Comparison of ENCODE assay signal across 26 cellular contexts in genomic region chr1:14552246-14552970, GRCh38. TPM values are rescaled to one million over a fixed set of nuclear protein-coding genes. Genes with fewer than 3 reads are reported as not detected.
A peak's percentile ranks its signal among the peaks of the same experiment; 100 is the strongest.
DNase-seq lines count a peak whose midpoint lies in the region; ATAC-seq, FAIRE-seq and TF ChIP-seq lines count a peak whose summit lies in the region.
"Had no signal": no experiment of that assay in that cellular context is flagged by ENCODE, and none has a peak within 500 bp of the region (broad histone marks: within the 10 kb centered on the region; RNA-seq: fewer than 3 reads in every experiment).

No MANE protein-coding gene starts in this region.

- H3K23me2 ChIP-seq in H9 (ENCODE audit: insufficient read length, low read depth, low read length, poor library complexity, severe bottlenecking), result no peaks in the 10 kb centered on the region

- POLR2A ChIA-PET in CD4-positive, alpha-beta T cell (lab: Charles Lee), result no interaction called here

- no peaks in the 10 kb centered on the region for H3K79me2 ChIP-seq in H9 (ENCODE audit: insufficient read depth, low read length)

- peaks cover 18 to 32% of the 10 kb centered on the region in 2 experiments for H3K4me1 Mint-ChIP-seq in H9
- no peaks in the 10 kb centered on the region for H3K4me1 Mint-ChIP-seq in CD4-positive, alpha-beta T cell (ENCODE audit: low read depth)
- H3K4me1 Mint-ChIP-seq: activated naive CD8-positive, alpha-beta T cell treated with anti-CD3 and anti-CD28 coated beads, Interleukin-2, amount 50 U/mL, for 24 hours; naive B cell had no signal

- H4K91ac ChIP-seq in H9 (ENCODE audit: insufficient read length, low read depth, low read length), result no peak overlapping the region

- H2BK5ac ChIP-seq in H9 (ENCODE audit: insufficient read length, low read length), result no peak overlapping the region

- no peak overlapping the region for H4K5ac ChIP-seq in H9 (ENCODE audit: insufficient read length, low read depth, low read length)

- H3K9me3 ChIP-seq in H9 (ENCODE audit: control insufficient read depth, low read depth, low read length), result no peaks in the 10 kb centered on the region
- no peaks in the 10 kb centered on the region for H3K9me3 ChIP-seq in CD4-positive, alpha-beta T cell (ENCODE audit: control insufficient read depth, low read length)
- H3K9me3 ChIP-seq: BLaER1, body of pancreas, heart right ventricle had no signal

- peak overlapping the region; percentile 4 for H2BK120ac ChIP-seq in H9 (ENCODE audit: low read depth, low read length, poor library complexity, severe bottlenecking)

- no CpG with 5 or more reads among the region's 11 CpGs for WGBS in H9 (ENCODE audit: extremely low coverage, insufficient read length, low lambda C conversion rate)

- no peaks in the 10 kb centered on the region; the same call in 1 of the 2 replicates for H3K4me1 ChIP-seq in H9 (ENCODE audit: insufficient read depth, low read length)
- H3K4me1 ChIP-seq: heart right ventricle had no signal

- no peaks in the 10 kb centered on the region; the same call in 1 of the 2 replicates for H3K27me3 ChIP-seq in H9 (ENCODE audit: insufficient read depth, low read length)
- H3K27me3 ChIP-seq in CD4-positive, alpha-beta T cell (ENCODE audit: control insufficient read depth, insufficient read depth, low read length), result no peaks in the 10 kb centered on the region
- H3K27me3 ChIP-seq: BLaER1, body of pancreas had no signal

- H3K4me2 ChIP-seq in H9 (ENCODE audit: insufficient read depth, insufficient read length, low read length), result no peak overlapping the region
- H3K4me2 ChIP-seq: PC-9 had no signal

- no peak overlapping the region for H3T11ph ChIP-seq in H9 (ENCODE audit: low read length)

- no peak overlapping the region for H2BK12ac ChIP-seq in H9 (ENCODE audit: insufficient read length, low read depth, low read length)

- no peak overlapping the region for H2AK5ac ChIP-seq in H9 (ENCODE audit: insufficient read length, low read length)

- CTCF ChIA-PET in CD4-positive, alpha-beta T cell (lab: Charles Lee), result no interaction called here

- H3K18ac ChIP-seq in H9 (ENCODE audit: insufficient read length, low read depth, low read length), result no peak overlapping the region

- H3K27me3 Mint-ChIP-seq in H9 (ENCODE audit: low read depth), result peaks cover 24% of the 10 kb centered on the region
- peaks cover 6% of the 10 kb centered on the region for H3K27me3 Mint-ChIP-seq in CD4-positive, alpha-beta T cell

- H3K27ac Mint-ChIP-seq in H9, result no peak overlapping the region
- H3K27ac Mint-ChIP-seq in CD4-positive, alpha-beta T cell, result no peak overlapping the region
- H3K27ac Mint-ChIP-seq: activated naive CD8-positive, alpha-beta T cell treated with anti-CD3 and anti-CD28 coated beads, Interleukin-2, amount 50 U/mL, for 24 hours; activated T-cell treated with anti-CD3 and anti-CD28 coated beads, Interleukin-2, amount 50 U/mL, for 24 hours; naive B cell had no signal

- TF ChIP-seq CTCF in H9 (conservative IDR thresholded peaks at IDR 0.05), result no peak
- TF ChIP-seq CTCF in CD4-positive, alpha-beta T cell (IDR thresholded peaks at IDR 0.05), result no peak

- no peak overlapping the region for H3K9ac ChIP-seq in H9 (ENCODE audit: extremely low read depth, insufficient read length, low read length)
- H3K9ac ChIP-seq: BLaER1 had no signal

- H3K79me1 ChIP-seq in H9 (ENCODE audit: insufficient read depth, low read depth, low read length, poor library complexity, severe bottlenecking), result no peaks in the 10 kb centered on the region

- no peak overlapping the region for H2BK20ac ChIP-seq in H9 (ENCODE audit: low read depth, low read length, poor library complexity, severe bottlenecking)

- no peak for FAIRE-seq in RCC 7860 (lab: Jason Lieb, UNC)

- intact Hi-C loops in CD4-positive, alpha-beta T cell (cut with DNase I, micrococcal nuclease), result no loop called here

- no peak for DNase-seq in H9
- peak; percentile 16 for DNase-seq in RCC 7860 (ENCODE audit: low spot score)
- DNase-seq in hypothalamus (lab: John Stamatoyannopoulos, UW), result peak in 28 of 51 donors; percentile 2 to 58 (median 29)
- DNase-seq in retina, result peak; percentile 14
- no peak for DNase-seq in NAMALWA (ENCODE audit: low spot score)
- DNase-seq in CD4-positive, alpha-beta T cell, result no peak
- DNase-seq: activated CD4-positive, alpha-beta T cell treated with anti-CD3 and anti-CD28 coated beads for 4 hours; activated naive CD8-positive, alpha-beta T cell treated with anti-CD3 and anti-CD28 coated beads, Interleukin-2, amount 50 U/mL, for 24 hours; activated T-cell treated with anti-CD3 and anti-CD28 coated beads, Interleukin-2, amount 50 U/mL, for 24 hours; body of pancreas; COR-L47; DMS79 treated with DMSO at 0.1 percent for 48 hours; effector CD4-positive, alpha-beta T cell; heart right ventricle; naive B cell; NCI-H1436 treated with DMSO at 0.1 percent for 48 hours; NCI-H526 treated with DMSO at 0.1 percent for 48 hours; PC-9; SHP77 treated with DMSO at 0.1 percent for 48 hours; stimulated activated CD4-positive, alpha-beta T cell treated with anti-CD3 and anti-CD28 coated beads, Interleukin-2, amount 100 ng/mL, for 24 hours; trophoblast cell had no signal

- H3K9me3 Mint-ChIP-seq in H9, result no peaks in the 10 kb centered on the region
- H3K9me3 Mint-ChIP-seq in CD4-positive, alpha-beta T cell, result no peaks in the 10 kb centered on the region
- H3K9me3 Mint-ChIP-seq: activated naive CD8-positive, alpha-beta T cell treated with anti-CD3 and anti-CD28 coated beads, Interleukin-2, amount 50 U/mL, for 24 hours; activated T-cell treated with anti-CD3 and anti-CD28 coated beads, Interleukin-2, amount 50 U/mL, for 24 hours had no signal

- H3K14ac ChIP-seq in H9 (ENCODE audit: insufficient read depth, low read length), result no peak overlapping the region

- no peaks in the 10 kb centered on the region for H3K36me3 Mint-ChIP-seq in H9 (ENCODE audit: insufficient read depth in 1 of 3, low read depth in 3 of 3)
- H3K36me3 Mint-ChIP-seq in CD4-positive, alpha-beta T cell (ENCODE audit: low read depth), result no peaks in the 10 kb centered on the region
- H3K36me3 Mint-ChIP-seq: naive B cell had no signal

- H3K4ac ChIP-seq in H9 (ENCODE audit: low read depth, low read length), result no peak overlapping the region

- ATAC-seq in GM19023 (IDR thresholded peaks at IDR 0.05; ENCODE audit: unreplicated experiment), result no peak
- no peak for ATAC-seq in CD4-positive, alpha-beta T cell (ENCODE audit: poor library complexity)
- ATAC-seq: activated naive CD8-positive, alpha-beta T cell treated with anti-CD3 and anti-CD28 coated beads, Interleukin-2, amount 50 U/mL, for 24 hours; body of pancreas; HCT116; left lobe of liver had no signal

- no peak overlapping the region for H2BK15ac ChIP-seq in H9 (ENCODE audit: low read depth, low read length)

- no peak overlapping the region for H3K23ac ChIP-seq in H9 (ENCODE audit: insufficient read length, low read depth, low read length)

- H3K4me3 Mint-ChIP-seq in H9, result no peak overlapping the region
- no peak overlapping the region for H3K4me3 Mint-ChIP-seq in CD4-positive, alpha-beta T cell
- H3K4me3 Mint-ChIP-seq: activated naive CD8-positive, alpha-beta T cell treated with anti-CD3 and anti-CD28 coated beads, Interleukin-2, amount 50 U/mL, for 24 hours; activated T-cell treated with anti-CD3 and anti-CD28 coated beads, Interleukin-2, amount 50 U/mL, for 24 hours; naive B cell had no signal

- no peak overlapping the region for H4K8ac ChIP-seq in H9 (replicated peaks; ENCODE audit: insufficient read length, low read depth, low read length)

- H2AFZ ChIP-seq in H9 (ENCODE audit: low read length), result no peak overlapping the region
- H2AFZ ChIP-seq: PC-9 had no signal

- H3K27ac ChIP-seq in H9 (ENCODE audit: insufficient read length, low read depth, low read length), result no peak overlapping the region
- no peak overlapping the region for H3K27ac ChIP-seq in CD4-positive, alpha-beta T cell (ENCODE audit: low read depth, low read length)
- H3K27ac ChIP-seq: BLaER1, body of pancreas, heart right ventricle, PC-9, VCaP had no signal

- H3K56ac ChIP-seq in H9 (ENCODE audit: insufficient read length, low read depth, low read length), result no peak overlapping the region

- H4K20me1 ChIP-seq in H9 (ENCODE audit: control insufficient read depth, insufficient read depth, insufficient read length), result no peaks in the 10 kb centered on the region
- H4K20me1 ChIP-seq: BLaER1 had no signal

RNA-seq across cellular contexts. Expression of gene KAZN, which starts 46.1 kb away (rescaled TPM):
- total RNA-seq in H9 (2021), result 6.1 and 7.6 TPM in 2 replicates
- under 1 TPM; 0.22 to 0.55 TPM for total RNA-seq in CD4-positive, alpha-beta T cell

Comparison
In these comparisons a context has a peak if more than half of its experiments do, and no peak if none do; other contexts are left out.
1. DNase-seq: peak in RCC 7860 (single experiment), hypothalamus (28 of 51) and retina (single experiment); none in H9 (single experiment), NAMALWA (single experiment) and CD4-positive, alpha-beta T cell (0 of 10).